ENCODE assay signal across 12 cellular contexts in genomic region chr12:106276032-106276728, GRCh38. TPM values are rescaled to one million over a fixed set of nuclear protein-coding genes. Genes with fewer than 3 reads are reported as not detected.
A peak's percentile ranks its signal among the peaks of the same experiment; 100 is the strongest.
DNase-seq lines count a peak whose midpoint lies in the region; ATAC-seq and TF ChIP-seq lines count a peak whose summit lies in the region.
"Had no signal": no experiment of that assay in that cellular context is flagged by ENCODE, and none has a peak within 500 bp of the region (broad histone marks: within the 10 kb centered on the region; RNA-seq: fewer than 3 reads in every experiment).

No MANE protein-coding gene starts in this region.

- H3K4me3 ChIP-seq in GM12865 (ENCODE audit: low read depth, low read length) (no peak overlapping the region), right cardiac atrium (ENCODE audit: low read length) (no peak overlapping the region)

- intact Hi-C loops in right cardiac atrium (cut with DNase I), result no loop called here

- H3K27ac ChIP-seq in right cardiac atrium (ENCODE audit: low read length), result no peak overlapping the region
- H3K27ac ChIP-seq: brain microvascular endothelial cell had no signal

- ATAC-seq in GM19397 (IDR thresholded peaks at IDR 0.05; ENCODE audit: unreplicated experiment) (peak; percentile 75), HG02840 (IDR thresholded peaks at IDR 0.05; ENCODE audit: low FRiP score, unreplicated experiment) (peak; percentile 81), HG03469 (IDR thresholded peaks at IDR 0.05; ENCODE audit: unreplicated experiment) (peak; percentile 69), right cardiac atrium (no peak)

- no peaks in the 10 kb centered on the region for H3K4me1 ChIP-seq in right cardiac atrium (ENCODE audit: control insufficient read depth, insufficient read depth, low read length)

- WGBS in right cardiac atrium, result 93% methylated on average over 4 of the region's 4 CpGs

- H3K27me3 ChIP-seq in right cardiac atrium (ENCODE audit: control insufficient read depth, insufficient read depth), result no peaks in the 10 kb centered on the region
- H3K27me3 ChIP-seq: brain microvascular endothelial cell had no signal

- no peaks in the 10 kb centered on the region for H3K9me3 ChIP-seq in right cardiac atrium (ENCODE audit: control insufficient read depth, low read length)

- DNase-seq in GM12865 (ENCODE audit: low read depth), result peak; percentile 64
- no peak for DNase-seq in NCI-H2196 (lab: John Stamatoyannopoulos, UW; ENCODE audit: unreplicated experiment)
- no peak for DNase-seq in GF-D8 (lab: John Stamatoyannopoulos, UW)
- DNase-seq in 8988T, result no peak
- DNase-seq in right cardiac atrium, result no peak
- DNase-seq: activated T-cell treated with anti-CD3 and anti-CD28 coated beads, Interleukin-2, amount 50 U/mL, for 1 hour; brain microvascular endothelial cell; GDM1; NCI-H1105 had no signal

- no peak for TF ChIP-seq CTCF in GM12865 (IDR thresholded peaks at IDR 0.05; ENCODE audit: insufficient read depth, low read depth, low read length, missing control alignments)

RNA-seq across cellular contexts. Expression of gene TCP11L2, which starts 26.4 kb away (rescaled TPM):
- 10 to 100 TPM; 54.0 to 64.5 (median 61.9) TPM for total RNA-seq in right cardiac atrium
- polyA plus RNA-seq in right cardiac atrium, result 14.2 TPM

RNA-seq across cellular contexts. Expression of gene CKAP4, which starts 28.4 kb away (rescaled TPM):
- 10 to 100 TPM; 35.6 to 53.7 (median 41.3) TPM for total RNA-seq in right cardiac atrium
- polyA plus RNA-seq in right cardiac atrium, result 24.8 TPM

Comparison
In these comparisons a context has a peak if more than half of its experiments do, and no peak if none do; other contexts are left out.
1. ATAC-seq: peak in GM19397 (single experiment), HG02840 (single experiment) and HG03469 (single experiment); none in right cardiac atrium (0 of 2).